ENCODE assay signal across 1 cellular context in the genomic region with DNA sequence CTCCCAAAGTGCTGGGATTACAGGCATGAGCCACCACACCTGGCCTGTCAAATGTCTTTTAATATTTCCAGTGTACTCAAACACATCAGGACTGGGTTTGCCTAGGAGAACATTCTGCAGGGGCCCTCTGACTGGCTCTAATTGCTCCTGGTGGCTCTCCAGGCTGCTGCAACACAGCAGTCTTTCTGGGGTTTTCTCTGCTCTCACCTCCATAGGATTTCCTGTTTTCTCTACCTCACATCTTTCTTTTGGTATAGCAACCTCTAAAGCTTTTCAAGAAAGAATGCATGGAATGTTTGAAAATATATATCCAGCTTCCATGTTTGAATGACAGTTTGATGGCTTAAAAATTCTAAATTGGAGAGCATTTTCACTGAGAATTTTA.
TF ChIP-seq lines count a peak whose summit lies in the region.

No MANE protein-coding gene starts in this region.

TF ChIP-seq in SK-N-SH, 30 proteins besides CTCF, POLR2A, EP300 and RAD21 (continued from another document):
- TF ChIP-seq, protein P1, sequence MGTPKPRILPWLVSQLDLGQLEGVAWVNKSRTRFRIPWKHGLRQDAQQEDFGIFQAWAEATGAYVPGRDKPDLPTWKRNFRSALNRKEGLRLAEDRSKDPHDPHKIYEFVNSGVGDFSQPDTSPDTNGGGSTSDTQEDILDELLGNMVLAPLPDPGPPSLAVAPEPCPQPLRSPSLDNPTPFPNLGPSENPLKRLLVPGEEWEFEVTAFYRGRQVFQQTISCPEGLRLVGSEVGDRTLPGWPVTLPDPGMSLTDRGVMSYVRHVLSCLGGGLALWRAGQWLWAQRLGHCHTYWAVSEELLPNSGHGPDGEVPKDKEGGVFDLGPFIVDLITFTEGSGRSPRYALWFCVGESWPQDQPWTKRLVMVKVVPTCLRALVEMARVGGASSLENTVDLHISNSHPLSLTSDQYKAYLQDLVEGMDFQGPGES (IDR thresholded peaks at IDR 0.05; ENCODE audit: low read depth, low read length), result no peak
- TF ChIP-seq MXI1 (IDR thresholded peaks at IDR 0.05; ENCODE audit: low read depth, low read length) (no peak), MEF2A (IDR thresholded peaks at IDR 0.05; ENCODE audit: borderline replicate concordance, low read depth) (no peak), TEAD4 (IDR thresholded peaks at IDR 0.05; ENCODE audit: borderline replicate concordance, insufficient read depth) (no peak), CHD2 (IDR thresholded peaks at IDR 0.05; ENCODE audit: low read length, partially characterized antibody) (no peak), TAF1 (IDR thresholded peaks at IDR 0.05; ENCODE audit: borderline replicate concordance, low read depth, low read length) (no peak), FOXJ3 (CRISPR knock-in tag; IDR thresholded peaks at IDR 0.05) (no peak), TCF12 (IDR thresholded peaks at IDR 0.05) (no peak)
- TF ChIP-seq, protein P2, sequence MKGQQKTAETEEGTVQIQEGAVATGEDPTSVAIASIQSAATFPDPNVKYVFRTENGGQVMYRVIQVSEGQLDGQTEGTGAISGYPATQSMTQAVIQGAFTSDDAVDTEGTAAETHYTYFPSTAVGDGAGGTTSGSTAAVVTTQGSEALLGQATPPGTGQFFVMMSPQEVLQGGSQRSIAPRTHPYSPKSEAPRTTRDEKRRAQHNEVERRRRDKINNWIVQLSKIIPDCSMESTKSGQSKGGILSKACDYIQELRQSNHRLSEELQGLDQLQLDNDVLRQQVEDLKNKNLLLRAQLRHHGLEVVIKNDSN (IDR thresholded peaks at IDR 0.05; ENCODE audit: borderline replicate concordance, low read depth), result no peak
- TF ChIP-seq, protein P3, sequence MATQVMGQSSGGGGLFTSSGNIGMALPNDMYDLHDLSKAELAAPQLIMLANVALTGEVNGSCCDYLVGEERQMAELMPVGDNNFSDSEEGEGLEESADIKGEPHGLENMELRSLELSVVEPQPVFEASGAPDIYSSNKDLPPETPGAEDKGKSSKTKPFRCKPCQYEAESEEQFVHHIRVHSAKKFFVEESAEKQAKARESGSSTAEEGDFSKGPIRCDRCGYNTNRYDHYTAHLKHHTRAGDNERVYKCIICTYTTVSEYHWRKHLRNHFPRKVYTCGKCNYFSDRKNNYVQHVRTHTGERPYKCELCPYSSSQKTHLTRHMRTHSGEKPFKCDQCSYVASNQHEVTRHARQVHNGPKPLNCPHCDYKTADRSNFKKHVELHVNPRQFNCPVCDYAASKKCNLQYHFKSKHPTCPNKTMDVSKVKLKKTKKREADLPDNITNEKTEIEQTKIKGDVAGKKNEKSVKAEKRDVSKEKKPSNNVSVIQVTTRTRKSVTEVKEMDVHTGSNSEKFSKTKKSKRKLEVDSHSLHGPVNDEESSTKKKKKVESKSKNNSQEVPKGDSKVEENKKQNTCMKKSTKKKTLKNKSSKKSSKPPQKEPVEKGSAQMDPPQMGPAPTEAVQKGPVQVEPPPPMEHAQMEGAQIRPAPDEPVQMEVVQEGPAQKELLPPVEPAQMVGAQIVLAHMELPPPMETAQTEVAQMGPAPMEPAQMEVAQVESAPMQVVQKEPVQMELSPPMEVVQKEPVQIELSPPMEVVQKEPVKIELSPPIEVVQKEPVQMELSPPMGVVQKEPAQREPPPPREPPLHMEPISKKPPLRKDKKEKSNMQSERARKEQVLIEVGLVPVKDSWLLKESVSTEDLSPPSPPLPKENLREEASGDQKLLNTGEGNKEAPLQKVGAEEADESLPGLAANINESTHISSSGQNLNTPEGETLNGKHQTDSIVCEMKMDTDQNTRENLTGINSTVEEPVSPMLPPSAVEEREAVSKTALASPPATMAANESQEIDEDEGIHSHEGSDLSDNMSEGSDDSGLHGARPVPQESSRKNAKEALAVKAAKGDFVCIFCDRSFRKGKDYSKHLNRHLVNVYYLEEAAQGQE (IDR thresholded peaks at IDR 0.05; ENCODE audit: low read depth, low read length), result no peak
- TF ChIP-seq, protein P4, sequence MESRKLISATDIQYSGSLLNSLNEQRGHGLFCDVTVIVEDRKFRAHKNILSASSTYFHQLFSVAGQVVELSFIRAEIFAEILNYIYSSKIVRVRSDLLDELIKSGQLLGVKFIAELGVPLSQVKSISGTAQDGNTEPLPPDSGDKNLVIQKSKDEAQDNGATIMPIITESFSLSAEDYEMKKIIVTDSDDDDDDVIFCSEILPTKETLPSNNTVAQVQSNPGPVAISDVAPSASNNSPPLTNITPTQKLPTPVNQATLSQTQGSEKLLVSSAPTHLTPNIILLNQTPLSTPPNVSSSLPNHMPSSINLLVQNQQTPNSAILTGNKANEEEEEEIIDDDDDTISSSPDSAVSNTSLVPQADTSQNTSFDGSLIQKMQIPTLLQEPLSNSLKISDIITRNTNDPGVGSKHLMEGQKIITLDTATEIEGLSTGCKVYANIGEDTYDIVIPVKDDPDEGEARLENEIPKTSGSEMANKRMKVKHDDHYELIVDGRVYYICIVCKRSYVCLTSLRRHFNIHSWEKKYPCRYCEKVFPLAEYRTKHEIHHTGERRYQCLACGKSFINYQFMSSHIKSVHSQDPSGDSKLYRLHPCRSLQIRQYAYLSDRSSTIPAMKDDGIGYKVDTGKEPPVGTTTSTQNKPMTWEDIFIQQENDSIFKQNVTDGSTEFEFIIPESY (IDR thresholded peaks at IDR 0.05; ENCODE audit: borderline replicate concordance, low read depth), result no peak
- TF ChIP-seq, protein P5, sequence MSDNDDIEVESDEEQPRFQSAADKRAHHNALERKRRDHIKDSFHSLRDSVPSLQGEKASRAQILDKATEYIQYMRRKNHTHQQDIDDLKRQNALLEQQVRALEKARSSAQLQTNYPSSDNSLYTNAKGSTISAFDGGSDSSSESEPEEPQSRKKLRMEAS (IDR thresholded peaks at IDR 0.05; ENCODE audit: low read depth), result no peak
